In the genomic region with DNA sequence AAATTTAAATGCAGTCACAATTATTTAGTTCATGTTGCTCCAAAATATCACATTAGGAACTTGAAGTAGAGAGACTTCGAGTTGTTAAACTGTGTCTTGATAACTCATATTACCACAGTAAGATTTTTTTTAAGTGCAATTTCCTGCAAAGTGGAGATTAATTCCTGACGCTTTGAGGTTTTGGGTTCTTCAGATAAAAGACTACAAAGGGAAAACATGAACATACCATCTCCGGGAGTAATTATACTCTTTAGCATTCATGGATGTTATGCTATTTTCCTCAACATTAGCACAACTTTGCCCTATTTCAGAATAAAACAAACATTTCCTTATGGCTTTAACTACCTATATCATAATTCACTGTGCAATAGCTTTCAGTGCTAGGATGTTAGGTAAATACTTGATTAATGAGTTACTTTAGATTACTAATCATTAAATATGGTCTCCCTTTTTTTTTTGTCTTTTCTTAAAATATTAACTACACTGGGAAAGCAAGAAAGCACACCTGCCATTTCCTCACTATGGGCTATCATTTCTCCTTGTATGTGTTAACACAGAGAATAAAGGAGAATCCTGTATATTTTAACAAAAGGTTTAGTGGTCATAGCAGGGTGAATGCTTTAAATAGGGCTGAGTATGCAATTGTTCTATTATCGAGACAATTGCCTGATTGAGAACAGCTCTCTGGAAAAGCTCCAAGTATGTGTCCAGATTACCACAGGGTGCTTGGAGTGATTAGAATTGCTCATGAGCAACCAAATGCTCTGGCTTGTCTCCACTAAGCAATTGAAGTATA, we compare ENCODE assay signal across 11 cellular contexts.
DNase-seq lines count a peak whose midpoint lies in the region; ATAC-seq lines count a peak whose summit lies in the region.
"Had no signal": no experiment of that assay in that cellular context is flagged by ENCODE, and none has a peak within 500 bp of the region (broad histone marks: within the 10 kb centered on the region; RNA-seq: fewer than 3 reads in every experiment).

No MANE protein-coding gene starts in this region.

- no peak overlapping the region for H3K27ac Mint-ChIP-seq in activated naive CD4-positive, alpha-beta T cell treated with anti-CD3 and anti-CD28 coated beads, Interleukin-2, amount 10 ng/mL, durations not matched to agents 7 days and 5 days
- H3K27ac Mint-ChIP-seq: activated naive CD4-positive, alpha-beta T cell treated with anti-CD3 and anti-CD28 coated beads for 36 hours; stimulated activated memory B cell treated with anti-CD40 and anti-IgM and Interleukin-4, amounts not matched to agents 10 μg/mL and 1 μg/mL and 100 μg/mL, for 72 hours had no signal

- no peaks in the 10 kb centered on the region for H3K4me1 Mint-ChIP-seq in activated naive CD4-positive, alpha-beta T cell treated with anti-CD3 and anti-CD28 coated beads, Interleukin-2, amount 10 ng/mL, durations not matched to agents 7 days and 5 days

- no peaks in the 10 kb centered on the region for H3K9me3 Mint-ChIP-seq in activated naive CD4-positive, alpha-beta T cell treated with anti-CD3 and anti-CD28 coated beads, Interleukin-2, amount 10 ng/mL, durations not matched to agents 7 days and 5 days
- H3K9me3 Mint-ChIP-seq: activated naive CD4-positive, alpha-beta T cell treated with anti-CD3 and anti-CD28 coated beads for 36 hours; stimulated activated memory B cell treated with anti-CD40 and anti-IgM and Interleukin-4, amounts not matched to agents 10 μg/mL and 1 μg/mL and 100 μg/mL, for 72 hours had no signal

- CTCF ChIA-PET in activated naive CD4-positive, alpha-beta T cell treated with anti-CD3 and anti-CD28 coated beads, Interleukin-2, amount 10 ng/mL, durations not matched to agents 7 days and 5 days (lab: Charles Lee): interaction anchor here (0.7 to 0.8 kb wide), 2 partner anchors 78 to 95 kb away, joined by 3 read pairs; no protein-coding TSS in a partner anchor

- intact Hi-C loops in Right ventricle myocardium inferior (cut with DNase I): loop anchor here (10.0 kb wide), 1 partner anchor 117 kb away; no protein-coding TSS in a partner anchor
- intact Hi-C loops in cardiac septum (cut with DNase I): no loop called here
- intact Hi-C loops in left ventricle myocardium superior (cut with micrococcal nuclease): no loop called here

- DNase-seq in Right ventricle myocardium inferior (ENCODE audit: missing footprints) (no peak), cardiac septum (ENCODE audit: low spot score) (no peak), amniotic epithelial cell (ENCODE audit: low read depth) (peak; percentile 92), left ventricle myocardium superior (no peak), NOMO-1 treated with dmso at 0.1 percent for 144 hours (lab: John Stamatoyannopoulos, UW; ENCODE audit: unreplicated experiment) (no peak)
- no peak for DNase-seq in activated naive CD4-positive, alpha-beta T cell treated with anti-CD3 and anti-CD28 coated beads, Interleukin-2, amount 10 ng/mL, durations not matched to agents 7 days and 5 days
- DNase-seq in activated naive CD4-positive, alpha-beta T cell (lab: John Stamatoyannopoulos, UW): no peak
- DNase-seq in stimulated activated naive CD4-positive, alpha-beta T cell treated with Interleukin-2 at 50 U/mL for 16 hours (lab: John Stamatoyannopoulos, UW): no peak
- DNase-seq: activated naive CD4-positive, alpha-beta T cell treated with anti-CD3 and anti-CD28 coated beads for 36 hours; T1000 had no signal

- no peak overlapping the region for H3K4me3 Mint-ChIP-seq in activated naive CD4-positive, alpha-beta T cell treated with anti-CD3 and anti-CD28 coated beads, Interleukin-2, amount 10 ng/mL, durations not matched to agents 7 days and 5 days
- H3K4me3 Mint-ChIP-seq: activated naive CD4-positive, alpha-beta T cell treated with anti-CD3 and anti-CD28 coated beads for 36 hours; stimulated activated memory B cell treated with anti-CD40 and anti-IgM and Interleukin-4, amounts not matched to agents 10 μg/mL and 1 μg/mL and 100 μg/mL, for 72 hours had no signal

- ATAC-seq in Right ventricle myocardium inferior (peak; percentile 71), left ventricle myocardium superior (peak; percentile 94)
- ATAC-seq: stimulated activated memory B cell treated with anti-CD40 and anti-IgM and Interleukin-4, amounts not matched to agents 10 μg/mL and 1 μg/mL and 100 μg/mL, for 72 hours had no signal

- H3K27me3 Mint-ChIP-seq in activated naive CD4-positive, alpha-beta T cell treated with anti-CD3 and anti-CD28 coated beads, Interleukin-2, amount 10 ng/mL, durations not matched to agents 7 days and 5 days: no peaks in the 10 kb centered on the region
- H3K27me3 Mint-ChIP-seq: stimulated activated memory B cell treated with anti-CD40 and anti-IgM and Interleukin-4, amounts not matched to agents 10 μg/mL and 1 μg/mL and 100 μg/mL, for 72 hours had no signal

- no peaks in the 10 kb centered on the region for H3K36me3 Mint-ChIP-seq in activated naive CD4-positive, alpha-beta T cell treated with anti-CD3 and anti-CD28 coated beads, Interleukin-2, amount 10 ng/mL, durations not matched to agents 7 days and 5 days
- H3K36me3 Mint-ChIP-seq: stimulated activated memory B cell treated with anti-CD40 and anti-IgM and Interleukin-4, amounts not matched to agents 10 μg/mL and 1 μg/mL and 100 μg/mL, for 72 hours had no signal
